In genomic region chr10:119872610-119872859, GRCh38 we compare ENCODE assay signal across 8 cellular contexts. TPM values are rescaled to one million over a fixed set of nuclear protein-coding genes. Genes with fewer than 3 reads are reported as not detected.
DNase-seq lines count a peak whose midpoint lies in the region; ATAC-seq, FAIRE-seq and TF ChIP-seq lines count a peak whose summit lies in the region.

Gene MCMBP, minus strand, starts transcription at chr10:119872843. Its CDS starts 259 bp downstream, at chr10:119872584.

- no peak for FAIRE-seq in D721Med (lab: Jason Lieb, UNC)

- TF ChIP-seq CTCF in brain microvascular endothelial cell (IDR thresholded peaks at IDR 0.05; ENCODE audit: low read depth, low read length, missing control alignments), result no peak
- no peak for TF ChIP-seq CTCF in left lung (IDR thresholded peaks at IDR 0.05)
- TF ChIP-seq CTCF in testis (IDR thresholded peaks at IDR 0.05), result no peak
- TF ChIP-seq CTCF in D721Med (IDR thresholded peaks at IDR 0.05; ENCODE audit: insufficient read depth, missing control alignments), result no peak

- H3K27me3 ChIP-seq in brain microvascular endothelial cell (replicated peaks) (no peaks in the 10 kb centered on the region), left lung (no peaks in the 10 kb centered on the region), testis (no peaks in the 10 kb centered on the region)

- peak within 1 kb of the TSS; percentile 80 for H3K4me3 ChIP-seq in brain microvascular endothelial cell (ENCODE audit: low read depth, low read length)
- peak within 1 kb of the TSS; percentile 68 to 95 for H3K4me3 ChIP-seq in left lung
- H3K4me3 ChIP-seq in testis, result peak within 1 kb of the TSS; percentile 86 to 87

- WGBS in testis, 2 donors, result 0% methylated on average over 42 of the region's 42 CpGs; no CpG with 5 or more reads in 1 of the 2 donors

- DNase-seq in brain microvascular endothelial cell, result no peak
- no peak for DNase-seq in left lung
- no peak for DNase-seq in testis
- DNase-seq in NCI-H524 treated with DMSO at 0.1 percent for 48 hours (lab: John Stamatoyannopoulos, UW), result no peak
- DNase-seq in stimulated activated CD4-positive, alpha-beta T cell treated with anti-CD3 and anti-CD28 coated beads, Interleukin-15, amount 100 ng/mL, for 24 hours, result no peak
- no peak for DNase-seq in D721Med (ENCODE audit: insufficient read length, low spot score)

- H3K27ac ChIP-seq in brain microvascular endothelial cell (peak within 1 kb of the TSS; percentile 58), left lung (peak within 1 kb of the TSS; percentile 92 to 96), testis (peak within 1 kb of the TSS; percentile 86 to 90)

- H3K9me3 ChIP-seq in left lung (no peaks in the 10 kb centered on the region), testis (no peaks in the 10 kb centered on the region)

- no peak for TF ChIP-seq POLR2A in testis (IDR thresholded peaks at IDR 0.05)

- in situ Hi-C loops in brain microvascular endothelial cell (cut with HindIII; ENCODE audit: low pct_ligation_motif_present, low sequenced_read_pairs), result no loop called here

- H3K36me3 ChIP-seq in brain microvascular endothelial cell (replicated peaks), result no peaks in the 10 kb centered on the region
- H3K36me3 ChIP-seq in left lung, result no peaks in the 10 kb centered on the region
- no peaks in the 10 kb centered on the region for H3K36me3 ChIP-seq in testis (ENCODE audit: low read depth, missing control alignments)

- intact Hi-C loops in left lung (cut with DNase I) (no loop called here), testis (cut with DNase I; ENCODE audit: low total_unique reads) (no loop called here)

- peaks cover 13 to 52% of the 10 kb centered on the region in 2 donors for H3K4me1 ChIP-seq in left lung
- H3K4me1 ChIP-seq in testis, result peaks cover 8% of the 10 kb centered on the region

- peak; percentile 29 for ATAC-seq in GM18907 (IDR thresholded peaks at IDR 0.05; ENCODE audit: unreplicated experiment)
- peak; percentile 23 for ATAC-seq in HG03432 (IDR thresholded peaks at IDR 0.05; ENCODE audit: unreplicated experiment)
- ATAC-seq in left lung, result no peak

RNA-seq across cellular contexts. Expression of gene MCMBP, which starts in this region (rescaled TPM):
- total RNA-seq in left lung (10 to 100 TPM; 40.6 to 65.8 TPM), testis (10 to 100 TPM; 47.4 to 47.9 TPM)
- polyA plus RNA-seq in testis (ENCODE audit: insufficient read depth, low read depth, low replicate concordance), result 42.3 TPM
